ENCODE assay signal across 16 cellular contexts in the genomic region with DNA sequence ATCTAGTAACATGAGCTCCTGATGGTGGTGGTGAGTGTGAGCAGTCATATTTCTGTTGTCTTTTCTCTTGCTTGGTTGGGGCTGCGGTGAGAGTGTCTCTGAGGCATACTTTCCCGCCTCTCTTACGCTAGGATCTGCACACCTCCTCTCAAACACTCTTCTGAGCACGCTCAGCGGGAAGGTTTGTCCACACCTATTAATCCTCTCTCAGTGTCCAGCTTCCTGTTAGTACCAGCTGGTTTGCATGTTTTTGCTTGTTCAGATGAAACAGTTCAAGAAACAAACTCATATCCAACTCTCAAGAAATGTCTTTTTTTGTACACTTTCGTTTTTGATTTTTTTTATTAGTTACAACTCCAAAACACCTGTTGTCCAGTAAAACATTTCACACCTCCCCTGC.
"Had no signal": no experiment of that assay in that cellular context is flagged by ENCODE, and none has a peak within 500 bp of the region (broad histone marks: within the 10 kb centered on the region; RNA-seq: fewer than 3 reads in every experiment).

No MANE protein-coding gene starts in this region.

- H3K27me3 Mint-ChIP-seq: activated naive CD8-positive, alpha-beta T cell treated with anti-CD3 and anti-CD28 coated beads, Interleukin-2, amount 50 U/mL, for 24 hours; activated T-helper 17 cell treated with anti-CD3 and anti-CD28 coated beads, Interleukin-2, amount 50 U/mL, for 72 hours; naive thymus-derived CD4-positive, alpha-beta T cell; stimulated activated memory B cell treated with anti-CD40 and anti-IgM and Interleukin-4, amounts not matched to agents 10 μg/mL and 1 μg/mL and 100 μg/mL, for 72 hours had no signal

- DNase-seq: activated CD4-positive, alpha-beta T cell treated with anti-CD3 and anti-CD28 coated beads, Interleukin-2, amount 50 U/mL, for 1 hour; activated naive CD4-positive, alpha-beta T cell treated with Interleukin-2 at 50 U/mL for 16 hours; activated naive CD8-positive, alpha-beta T cell treated with anti-CD3 and anti-CD28 coated beads, Interleukin-2, amount 50 U/mL, for 24 hours; esophagus squamous epithelium; hippocampal formation; left lung; mucosa of descending colon; naive thymus-derived CD4-positive, alpha-beta T cell; stimulated activated CD4-positive, alpha-beta T cell treated with anti-CD3 and anti-CD28 coated beads, Interleukin-12 subunit alpha, Interleukin-12 subunit beta, amount 100 ng/mL, for 4 hours; stimulated activated CD4-positive, alpha-beta T cell treated with anti-CD3 and anti-CD28 coated beads, Interleukin-2, amount 100 ng/mL, for 24 hours; T-helper 9 cell; tibial artery had no signal

- H3K27me3 ChIP-seq: ascending aorta, esophagus squamous epithelium, left lung, neutrophil, tibial artery had no signal

- H3K27ac Mint-ChIP-seq: activated naive CD8-positive, alpha-beta T cell treated with anti-CD3 and anti-CD28 coated beads, Interleukin-2, amount 50 U/mL, for 24 hours; stimulated activated memory B cell treated with anti-CD40 and anti-IgM and Interleukin-4, amounts not matched to agents 10 μg/mL and 1 μg/mL and 100 μg/mL, for 72 hours had no signal

- H3K36me3 ChIP-seq: ascending aorta, left lung, neutrophil had no signal

- H3K9me3 Mint-ChIP-seq: activated naive CD8-positive, alpha-beta T cell treated with anti-CD3 and anti-CD28 coated beads, Interleukin-2, amount 50 U/mL, for 24 hours; activated T-helper 17 cell treated with anti-CD3 and anti-CD28 coated beads, Interleukin-2, amount 50 U/mL, for 72 hours; naive thymus-derived CD4-positive, alpha-beta T cell; stimulated activated memory B cell treated with anti-CD40 and anti-IgM and Interleukin-4, amounts not matched to agents 10 μg/mL and 1 μg/mL and 100 μg/mL, for 72 hours had no signal

- H3K4me1 ChIP-seq: ascending aorta, left lung had no signal

- H3K4me3 ChIP-seq: ascending aorta, esophagus squamous epithelium, left lung, mucosa of descending colon, tibial artery had no signal

- H3K4me3 Mint-ChIP-seq: activated naive CD8-positive, alpha-beta T cell treated with anti-CD3 and anti-CD28 coated beads, Interleukin-2, amount 50 U/mL, for 24 hours; activated T-helper 17 cell treated with anti-CD3 and anti-CD28 coated beads, Interleukin-2, amount 50 U/mL, for 72 hours; stimulated activated memory B cell treated with anti-CD40 and anti-IgM and Interleukin-4, amounts not matched to agents 10 μg/mL and 1 μg/mL and 100 μg/mL, for 72 hours had no signal

- H3K27ac ChIP-seq: ascending aorta, esophagus squamous epithelium, left lung, neutrophil, tibial artery had no signal

- H3K9me3 ChIP-seq: ascending aorta, esophagus squamous epithelium, left lung, mucosa of descending colon, neutrophil, tibial artery had no signal

- ATAC-seq: activated naive CD8-positive, alpha-beta T cell treated with anti-CD3 and anti-CD28 coated beads, Interleukin-2, amount 50 U/mL, for 24 hours; activated T-helper 17 cell treated with anti-CD3 and anti-CD28 coated beads, Interleukin-2, amount 50 U/mL, for 72 hours; left lung; mucosa of descending colon; naive thymus-derived CD4-positive, alpha-beta T cell; stimulated activated memory B cell treated with anti-CD40 and anti-IgM and Interleukin-4, amounts not matched to agents 10 μg/mL and 1 μg/mL and 100 μg/mL, for 72 hours had no signal

- H3K4me1 Mint-ChIP-seq: activated T-helper 17 cell treated with anti-CD3 and anti-CD28 coated beads, Interleukin-2, amount 50 U/mL, for 72 hours; stimulated activated memory B cell treated with anti-CD40 and anti-IgM and Interleukin-4, amounts not matched to agents 10 μg/mL and 1 μg/mL and 100 μg/mL, for 72 hours had no signal
